20 cellular contexts compared by ENCODE assay signal in the genomic region with DNA sequence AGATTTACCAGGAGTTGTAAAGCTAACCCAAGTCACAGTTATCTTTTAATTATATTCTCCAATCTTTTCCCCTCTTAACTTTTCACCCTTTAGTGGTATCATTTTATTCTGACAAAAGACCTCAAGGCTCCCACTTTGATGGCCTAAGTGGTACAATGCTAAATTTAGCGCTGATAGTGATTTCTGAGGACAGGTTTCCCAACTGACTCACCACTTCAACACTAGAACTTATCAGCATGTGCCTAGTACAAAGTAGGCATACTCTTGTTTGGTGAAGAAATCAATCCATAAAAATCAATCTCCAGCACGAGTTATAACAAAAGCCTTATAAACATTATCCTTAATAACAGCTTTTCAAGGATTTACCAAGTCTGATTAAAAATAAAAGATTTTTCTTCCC.
"Had no signal": no experiment of that assay in that cellular context is flagged by ENCODE, and none has a peak within 500 bp of the region (broad histone marks: within the 10 kb centered on the region; RNA-seq: fewer than 3 reads in every experiment).

No MANE protein-coding gene starts in this region.

- H2AFZ ChIP-seq: parathyroid adenoma had no signal

- H3K36me3 ChIP-seq: cardiac muscle cell, gastroesophageal sphincter, sigmoid colon had no signal

- H3K27me3 ChIP-seq: body of pancreas, cardiac muscle cell, gastroesophageal sphincter, sigmoid colon had no signal

- H3K27ac ChIP-seq: body of pancreas, cardiac muscle cell, epithelial cell of prostate, gastroesophageal sphincter, parathyroid adenoma, sigmoid colon had no signal

- H3K9ac ChIP-seq: parathyroid adenoma had no signal

- DNase-seq: activated CD4-positive, alpha-beta T cell treated with anti-CD3 and anti-CD28 coated beads, Interleukin-2, amount 10 ng/mL, durations not matched to agents 24 days and 14 days; activated CD8-positive, alpha-beta memory T cell treated with anti-CD3 and anti-CD28 coated beads, Interleukin-2, amount 10 ng/mL, durations not matched to agents 7 days and 5 days; activated CD8-positive, alpha-beta T cell treated with anti-CD3 and anti-CD28 coated beads for 36 hours; activated effector memory CD4-positive, alpha-beta T cell treated with anti-CD3 and anti-CD28 coated beads, Interleukin-2, amount 50 U/mL, for 16 hours; activated naive CD4-positive, alpha-beta T cell treated with anti-CD3 and anti-CD28 coated beads, Interleukin-2, amount 10 ng/mL, durations not matched to agents 7 days and 5 days; activated naive CD8-positive, alpha-beta T cell treated with anti-CD3 and anti-CD28 coated beads, Interleukin-2, amount 50 U/mL, for 24 hours; activated T-cell treated with anti-CD3 and anti-CD28 coated beads for 4 hours; anterior cingulate cortex; body of pancreas; head of caudate nucleus; midbrain; sigmoid colon; stimulated activated CD4-positive, alpha-beta T cell treated with anti-CD3 and anti-CD28 coated beads, Interleukin-4, amount 100 ng/mL, for 1 hour; stimulated activated naive CD4-positive, alpha-beta T cell treated with Interleukin-2 at 50 U/mL for 16 hours; SW 1271; T-helper 17 cell had no signal

- ATAC-seq: activated CD8-positive, alpha-beta memory T cell treated with anti-CD3 and anti-CD28 coated beads, Interleukin-2, amount 10 ng/mL, durations not matched to agents 7 days and 5 days; activated CD8-positive, alpha-beta T cell treated with anti-CD3 and anti-CD28 coated beads for 36 hours; activated naive CD8-positive, alpha-beta T cell treated with anti-CD3 and anti-CD28 coated beads, Interleukin-2, amount 50 U/mL, for 24 hours; body of pancreas; gastroesophageal sphincter; T-helper 17 cell had no signal

- H3K9me3 ChIP-seq: body of pancreas, gastroesophageal sphincter, sigmoid colon had no signal

- H3K4me3 ChIP-seq: body of pancreas, cardiac muscle cell, gastroesophageal sphincter, sigmoid colon had no signal
